Comparison of ENCODE assay signal across 16 cellular contexts in genomic region chr17:82956146-82956725, GRCh38.
DNase-seq lines count a peak whose midpoint lies in the region; ATAC-seq and TF ChIP-seq lines count a peak whose summit lies in the region.
"Had no signal": no experiment of that assay in that cellular context is flagged by ENCODE, and none has a peak within 500 bp of the region (broad histone marks: within the 10 kb centered on the region; RNA-seq: fewer than 3 reads in every experiment).

No MANE protein-coding gene starts in this region.

- CTCF ChIA-PET in activated CD8-positive, alpha-beta memory T cell treated with anti-CD3 and anti-CD28 coated beads, Interleukin-2, amount 10 ng/mL, durations not matched to agents 7 days and 5 days (lab: Charles Lee): no interaction called here
- CTCF ChIA-PET in activated CD4-positive, alpha-beta memory T cell treated with anti-CD3 and anti-CD28 coated beads for 36 hours (lab: Charles Lee): no interaction called here

- H3K4me3 Mint-ChIP-seq in activated CD8-positive, alpha-beta memory T cell treated with anti-CD3 and anti-CD28 coated beads, Interleukin-2, amount 10 ng/mL, durations not matched to agents 7 days and 5 days: no peak overlapping the region
- H3K4me3 Mint-ChIP-seq in activated CD4-positive, alpha-beta memory T cell treated with anti-CD3 and anti-CD28 coated beads for 36 hours: no peak overlapping the region
- H3K4me3 Mint-ChIP-seq: CD8-positive, alpha-beta memory T cell had no signal

- peaks cover 7% of the 10 kb centered on the region for H3K9me3 Mint-ChIP-seq in activated CD8-positive, alpha-beta memory T cell treated with anti-CD3 and anti-CD28 coated beads, Interleukin-2, amount 10 ng/mL, durations not matched to agents 7 days and 5 days (ENCODE audit: low read depth)
- H3K9me3 Mint-ChIP-seq in activated CD4-positive, alpha-beta memory T cell treated with anti-CD3 and anti-CD28 coated beads for 36 hours: peaks cover 31% of the 10 kb centered on the region

- TF ChIP-seq POLR2A in spleen (IDR thresholded peaks at IDR 0.05): no peak

- no peak overlapping the region for H3K27ac Mint-ChIP-seq in activated CD8-positive, alpha-beta memory T cell treated with anti-CD3 and anti-CD28 coated beads, Interleukin-2, amount 10 ng/mL, durations not matched to agents 7 days and 5 days
- no peak overlapping the region for H3K27ac Mint-ChIP-seq in activated CD4-positive, alpha-beta memory T cell treated with anti-CD3 and anti-CD28 coated beads for 36 hours

- peak; percentile 39 for DNase-seq in activated CD8-positive, alpha-beta memory T cell treated with anti-CD3 and anti-CD28 coated beads, Interleukin-2, amount 50 U/mL, for 48 hours
- DNase-seq in activated CD8-positive, alpha-beta memory T cell treated with anti-CD3 and anti-CD28 coated beads, Interleukin-2, amount 10 ng/mL, durations not matched to agents 7 days and 5 days: no peak
- peak; percentile 52 for DNase-seq in D341Med (ENCODE audit: low spot score)
- DNase-seq in islet precursor cell: peak; percentile 49
- DNase-seq in spleen: peak; percentile 67
- DNase-seq in DMS53 treated with DMSO at 0.1 percent for 48 hours (lab: John Stamatoyannopoulos, UW; ENCODE audit: unreplicated experiment): no peak
- DNase-seq in activated CD4-positive, alpha-beta memory T cell treated with anti-CD3 and anti-CD28 coated beads for 36 hours: no peak
- DNase-seq: 8988T, KG1, NCI-H1048, NCI-H1694 treated with DMSO at 0.1 percent for 48 hours, NCI-H748 treated with DMSO at 0.1 percent for 48 hours, PC-9 had no signal

- no peak overlapping the region for H3K27ac ChIP-seq in spleen
- H3K27ac ChIP-seq: BLaER1, PC-9 had no signal

- H3K4me3 ChIP-seq in spleen: no peak overlapping the region
- H3K4me3 ChIP-seq: BLaER1, PC-9 had no signal

- peaks cover 0 to 45% (median 35%) of the 10 kb centered on the region in 8 donors for H3K9me3 ChIP-seq in spleen

- POLR2A ChIA-PET in activated CD4-positive, alpha-beta memory T cell treated with anti-CD3 and anti-CD28 coated beads for 36 hours (lab: Charles Lee): no interaction called here

- no peaks in the 10 kb centered on the region for H3K4me1 Mint-ChIP-seq in activated CD8-positive, alpha-beta memory T cell treated with anti-CD3 and anti-CD28 coated beads, Interleukin-2, amount 10 ng/mL, durations not matched to agents 7 days and 5 days
- H3K4me1 Mint-ChIP-seq in activated CD4-positive, alpha-beta memory T cell treated with anti-CD3 and anti-CD28 coated beads for 36 hours (ENCODE audit: low read depth): no peaks in the 10 kb centered on the region
- H3K4me1 Mint-ChIP-seq: CD8-positive, alpha-beta memory T cell had no signal

- no peak for ATAC-seq in activated CD8-positive, alpha-beta memory T cell treated with anti-CD3 and anti-CD28 coated beads, Interleukin-2, amount 10 ng/mL, durations not matched to agents 7 days and 5 days
- ATAC-seq in HG03025 (IDR thresholded peaks at IDR 0.05; ENCODE audit: low FRiP score, unreplicated experiment): no peak

- no peak for TF ChIP-seq CTCF in spleen (IDR thresholded peaks at IDR 0.05 in 8 of 11, conservative IDR thresholded peaks at IDR 0.05 in 3 of 11)

- no peaks in the 10 kb centered on the region for H3K4me1 ChIP-seq in spleen

- intact Hi-C loops in spleen (cut with DNase I; ENCODE audit: low total_unique reads): no loop called here
- intact Hi-C loops in activated CD4-positive, alpha-beta memory T cell treated with anti-CD3 and anti-CD28 coated beads for 36 hours (cut with micrococcal nuclease): no loop called here

- peaks cover 0 to 60% (median 6%) of the 10 kb centered on the region in 6 donors for H3K36me3 ChIP-seq in spleen

- no peaks in the 10 kb centered on the region for H3K27me3 Mint-ChIP-seq in activated CD8-positive, alpha-beta memory T cell treated with anti-CD3 and anti-CD28 coated beads, Interleukin-2, amount 10 ng/mL, durations not matched to agents 7 days and 5 days
- no peaks in the 10 kb centered on the region for H3K27me3 Mint-ChIP-seq in activated CD4-positive, alpha-beta memory T cell treated with anti-CD3 and anti-CD28 coated beads for 36 hours
- H3K27me3 Mint-ChIP-seq: CD8-positive, alpha-beta memory T cell had no signal

- WGBS in spleen, 5 donors: 94 to 98% (median 96%) methylated on average over 9 to 18 of the region's 18 CpGs

- no peaks in the 10 kb centered on the region for H3K27me3 ChIP-seq in spleen (replicated peaks in 1 of 7)

- peaks cover 62% of the 10 kb centered on the region for H3K36me3 Mint-ChIP-seq in activated CD8-positive, alpha-beta memory T cell treated with anti-CD3 and anti-CD28 coated beads, Interleukin-2, amount 10 ng/mL, durations not matched to agents 7 days and 5 days
- H3K36me3 Mint-ChIP-seq in activated CD4-positive, alpha-beta memory T cell treated with anti-CD3 and anti-CD28 coated beads for 36 hours: peaks cover 40% of the 10 kb centered on the region

Comparison
In these comparisons a context has a peak if more than half of its experiments do, and no peak if none do; other contexts are left out.
1. DNase-seq: peak in activated CD8-positive, alpha-beta memory T cell treated with anti-CD3 and anti-CD28 coated beads, Interleukin-2, amount 50 U/mL, for 48 hours (single experiment), D341Med (single experiment), islet precursor cell (single experiment) and spleen (single experiment); none in activated CD8-positive, alpha-beta memory T cell treated with anti-CD3 and anti-CD28 coated beads, Interleukin-2, amount 10 ng/mL, durations not matched to agents 7 days and 5 days (single experiment), DMS53 treated with DMSO at 0.1 percent for 48 hours (single experiment) and activated CD4-positive, alpha-beta memory T cell treated with anti-CD3 and anti-CD28 coated beads for 36 hours (single experiment).